In genomic region chr18:57333941-57334340, GRCh38 we compare ENCODE assay signal across 2 cellular contexts.
TF ChIP-seq lines count a peak whose summit lies in the region.

No MANE protein-coding gene starts in this region.

TF ChIP-seq in HEK293, 187 proteins besides CTCF, POLR2A, EP300 and RAD21:
- no peak for TF ChIP-seq ZSCAN30 (tag by site-specific recombination; IDR thresholded peaks at IDR 0.05)
- TF ChIP-seq GLIS1 (tag by site-specific recombination; IDR thresholded peaks at IDR 0.05) = peak; percentile 86

TF ChIP-seq in H1, 55 proteins besides CTCF, POLR2A, EP300 and RAD21:
- TF ChIP-seq JUN (IDR thresholded peaks at IDR 0.05; ENCODE audit: low read depth, low read length) (no peak), MAFK (IDR thresholded peaks at IDR 0.05; ENCODE audit: low read depth, low read length) (no peak), CBX5 (IDR thresholded peaks at IDR 0.05; ENCODE audit: low read depth, low read length) (no peak), POLR2AphosphoS5 (IDR thresholded peaks at IDR 0.05; ENCODE audit: low read depth, low read length) (no peak), TEAD4 (IDR thresholded peaks at IDR 0.05; ENCODE audit: low read depth, low read length) (no peak), TAF7 (optimal IDR thresholded peaks at IDR 0.05; ENCODE audit: borderline replicate concordance, low read depth, low read length) (no peak), FOSL1 (IDR thresholded peaks at IDR 0.05; ENCODE audit: insufficient read depth, low read depth, low read length) (no peak), SIRT6 (IDR thresholded peaks at IDR 0.05; ENCODE audit: low read length) (no peak), NRF1 (IDR thresholded peaks at IDR 0.05; ENCODE audit: low read depth, low read length) (no peak), RFX5 (IDR thresholded peaks at IDR 0.05; ENCODE audit: borderline replicate concordance, low read depth, low read length) (no peak), GTF2F1 (IDR thresholded peaks at IDR 0.05; ENCODE audit: borderline replicate concordance, low read depth, low read length) (no peak), PHF8 (conservative IDR thresholded peaks at IDR 0.05; ENCODE audit: low read depth, low read length) (no peak), RBBP5 (IDR thresholded peaks at IDR 0.05; ENCODE audit: borderline replicate concordance, low read depth, low read length) (no peak), SUZ12 (IDR thresholded peaks at IDR 0.05; ENCODE audit: low read length) (no peak), MAX (IDR thresholded peaks at IDR 0.05) (no peak), JUND (IDR thresholded peaks at IDR 0.05; ENCODE audit: low read length) (no peak), HDAC6 (IDR thresholded peaks at IDR 0.05; ENCODE audit: low read depth, low read length) (no peak)
